8 cellular contexts compared by ENCODE assay signal in genomic region chr11:83159901-83160865, GRCh38. TPM values are rescaled to one million over a fixed set of nuclear protein-coding genes. Genes with fewer than 3 reads are reported as not detected.
DNase-seq lines count a peak whose midpoint lies in the region; ATAC-seq, FAIRE-seq and TF ChIP-seq lines count a peak whose summit lies in the region.

No MANE protein-coding gene starts in this region.

- H3K4me1 Mint-ChIP-seq in activated naive CD4-positive, alpha-beta T cell treated with anti-CD3 and anti-CD28 coated beads, Interleukin-2, amount 50 U/mL, for 24 hours = peaks cover 59% of the 10 kb centered on the region
- peaks cover 45% of the 10 kb centered on the region for H3K4me1 Mint-ChIP-seq in activated CD8-positive, alpha-beta T cell treated with anti-CD3 and anti-CD28 coated beads for 36 hours (ENCODE audit: low read depth)

- POLR2A ChIA-PET in activated CD8-positive, alpha-beta T cell treated with anti-CD3 and anti-CD28 coated beads for 36 hours (lab: Charles Lee) = interaction anchor here (0.9 to 3.3 kb wide), 10 partner anchors 8 to 259 kb away, joined by 3 to 18 read pairs (median 4); partner anchors contain the start of genes DDIAS, PRCP and RAB30

- peaks cover 42 to 78% (median 61%) of the 10 kb centered on the region in 6 donors for H3K4me1 ChIP-seq in spleen

- peaks cover 3 to 35% (median 13%) of the 10 kb centered on the region in 6 donors for H3K36me3 ChIP-seq in spleen

- peak overlapping the region; percentile 96 for H3K27ac Mint-ChIP-seq in activated naive CD4-positive, alpha-beta T cell treated with anti-CD3 and anti-CD28 coated beads, Interleukin-2, amount 50 U/mL, for 24 hours
- peak overlapping the region; percentile 100 for H3K27ac Mint-ChIP-seq in activated CD8-positive, alpha-beta T cell treated with anti-CD3 and anti-CD28 coated beads for 36 hours

- H3K36me3 Mint-ChIP-seq in activated naive CD4-positive, alpha-beta T cell treated with anti-CD3 and anti-CD28 coated beads, Interleukin-2, amount 50 U/mL, for 24 hours = peaks cover 28% of the 10 kb centered on the region
- peaks cover 58% of the 10 kb centered on the region for H3K36me3 Mint-ChIP-seq in activated CD8-positive, alpha-beta T cell treated with anti-CD3 and anti-CD28 coated beads for 36 hours (ENCODE audit: low read depth)

- H3K27ac ChIP-seq in spleen = peak overlapping the region; percentile 15 to 100 (median 100)

- no peaks in the 10 kb centered on the region for H3K27me3 Mint-ChIP-seq in activated naive CD4-positive, alpha-beta T cell treated with anti-CD3 and anti-CD28 coated beads, Interleukin-2, amount 50 U/mL, for 24 hours
- no peaks in the 10 kb centered on the region for H3K27me3 Mint-ChIP-seq in activated CD8-positive, alpha-beta T cell treated with anti-CD3 and anti-CD28 coated beads for 36 hours

- TF ChIP-seq POLR2A in spleen (IDR thresholded peaks at IDR 0.05) = no peak

- CTCF ChIA-PET in activated CD8-positive, alpha-beta T cell treated with anti-CD3 and anti-CD28 coated beads for 36 hours (lab: Charles Lee) = interaction anchor here (0.9 to 2.0 kb wide), 9 partner anchors 12 to 293 kb away, joined by 3 to 6 read pairs (median 4); partner anchors contain the start of gene PRCP

- no peaks in the 10 kb centered on the region for H3K9me3 ChIP-seq in spleen

- H3K27me3 ChIP-seq in spleen (replicated peaks in 1 of 7) = no peaks in the 10 kb centered on the region

- H3K4me3 Mint-ChIP-seq in activated naive CD4-positive, alpha-beta T cell treated with anti-CD3 and anti-CD28 coated beads, Interleukin-2, amount 50 U/mL, for 24 hours = peak overlapping the region; percentile 99
- peak overlapping the region; percentile 100 for H3K4me3 Mint-ChIP-seq in activated CD8-positive, alpha-beta T cell treated with anti-CD3 and anti-CD28 coated beads for 36 hours

- TF ChIP-seq CTCF in activated CD8-positive, alpha-beta T cell treated with anti-CD3 and anti-CD28 coated beads for 36 hours (IDR thresholded peaks at IDR 0.05) = no peak
- TF ChIP-seq CTCF in spleen (IDR thresholded peaks at IDR 0.05 in 8 of 11, conservative IDR thresholded peaks at IDR 0.05 in 3 of 11) = no peak
- no peak for TF ChIP-seq CTCF in D721Med (IDR thresholded peaks at IDR 0.05; ENCODE audit: insufficient read depth, missing control alignments)

- no peak for ATAC-seq in activated CD8-positive, alpha-beta T cell treated with anti-CD3 and anti-CD28 coated beads for 36 hours

- FAIRE-seq in HTR-8/SVneo (lab: Jason Lieb, UNC) (no peak), D721Med (lab: Jason Lieb, UNC) (no peak)

- intact Hi-C loops in activated CD8-positive, alpha-beta T cell treated with anti-CD3 and anti-CD28 coated beads for 36 hours (cut with micrococcal nuclease) = loop anchor here (2.0 to 10.0 kb wide), 4 partner anchors 35 to 198 kb away; partner anchors contain the start of gene RAB30
- intact Hi-C loops in spleen (cut with DNase I; ENCODE audit: low total_unique reads) = loop anchor here (5.0 kb wide), 2 partner anchors 32 to 88 kb away; partner anchors contain the start of genes ANKRD42 and RAB30

- H3K9me3 Mint-ChIP-seq in activated naive CD4-positive, alpha-beta T cell treated with anti-CD3 and anti-CD28 coated beads, Interleukin-2, amount 50 U/mL, for 24 hours = no peaks in the 10 kb centered on the region
- no peaks in the 10 kb centered on the region for H3K9me3 Mint-ChIP-seq in activated CD8-positive, alpha-beta T cell treated with anti-CD3 and anti-CD28 coated beads for 36 hours

- H3K4me3 ChIP-seq in spleen = peak overlapping the region; percentile 69 to 97 (median 86)

- DNase-seq in activated naive CD4-positive, alpha-beta T cell treated with anti-CD3 and anti-CD28 coated beads, Interleukin-2, amount 50 U/mL, for 16 hours = no peak
- no peak for DNase-seq in activated CD8-positive, alpha-beta T cell treated with anti-CD3 and anti-CD28 coated beads for 36 hours
- DNase-seq in hepatic stellate cell (ENCODE audit: low spot score) (peak; percentile 8), spleen (peak; percentile 17), HTR-8/SVneo (ENCODE audit: insufficient read length, low spot score) (no peak), cerebellar cortex (ENCODE audit: low spot score) (no peak), D721Med (ENCODE audit: insufficient read length, low spot score) (no peak)

- 22 to 29% (median 27%) methylated on average over 6 of the region's 6 CpGs for WGBS in spleen, 5 donors

RNA-seq across cellular contexts. Expression of gene PCF11, which starts 3.3 kb away (rescaled TPM):
- total RNA-seq in activated CD8-positive, alpha-beta T cell treated with anti-CD3 and anti-CD28 coated beads for 36 hours = 10 to 100 TPM; 53.9 to 55.6 TPM
- total RNA-seq in spleen = 100 to 1,000 TPM in 2 of 7 donors, 10 to 100 TPM in 5; 80.0 to 120 (median 96.8) TPM
- polyA plus RNA-seq in spleen = 10 to 100 TPM; 34.4 to 38.4 (median 36.5) TPM

RNA-seq across cellular contexts. Expression of gene ANKRD42, which starts 33.3 kb away (rescaled TPM):
- 1 to 10 TPM; 3.8 to 4.7 TPM for total RNA-seq in activated CD8-positive, alpha-beta T cell treated with anti-CD3 and anti-CD28 coated beads for 36 hours
- total RNA-seq in spleen = 1 to 10 TPM; 5.9 to 8.6 (median 7.3) TPM
- polyA plus RNA-seq in spleen = 1 to 10 TPM; 2.8 to 4.5 (median 3.2) TPM

Comparison
In these comparisons a context has a peak if more than half of its experiments do, and no peak if none do; other contexts are left out.
1. DNase-seq: peak in hepatic stellate cell (single experiment) and spleen (single experiment); none in activated naive CD4-positive, alpha-beta T cell treated with anti-CD3 and anti-CD28 coated beads, Interleukin-2, amount 50 U/mL, for 16 hours (single experiment), activated CD8-positive, alpha-beta T cell treated with anti-CD3 and anti-CD28 coated beads for 36 hours (single experiment), HTR-8/SVneo (single experiment), cerebellar cortex (single experiment) and D721Med (single experiment).